14 cellular contexts compared by ENCODE assay signal in genomic region chr13:47455581-47455980, GRCh38.
DNase-seq lines count a peak whose midpoint lies in the region; ATAC-seq and TF ChIP-seq lines count a peak whose summit lies in the region.
"Had no signal": no experiment of that assay in that cellular context is flagged by ENCODE, and none has a peak within 500 bp of the region (broad histone marks: within the 10 kb centered on the region; RNA-seq: fewer than 3 reads in every experiment).

No MANE protein-coding gene starts in this region.

- no peaks in the 10 kb centered on the region for H3K27me3 Mint-ChIP-seq in H9 (ENCODE audit: low read depth)

- no peak overlapping the region for H3K14ac ChIP-seq in H9 (ENCODE audit: insufficient read depth, low read length)

- H4K5ac ChIP-seq in H9 (ENCODE audit: insufficient read length, low read depth, low read length), result no peak overlapping the region

- no peaks in the 10 kb centered on the region for H3K27me3 ChIP-seq in H9 (ENCODE audit: insufficient read depth, low read length)
- H3K27me3 ChIP-seq: right lobe of liver, tibial artery had no signal

- no peaks in the 10 kb centered on the region; a peak in 1 of 5 replicates for H3K9me3 Mint-ChIP-seq in H9

- no peak overlapping the region for H3K18ac ChIP-seq in H9 (ENCODE audit: insufficient read length, low read depth, low read length)

- H3K9ac ChIP-seq in H9 (ENCODE audit: extremely low read depth, insufficient read length, low read length), result no peak overlapping the region

- H3K4me1 ChIP-seq in H9 (ENCODE audit: insufficient read depth, low read length), result no peaks in the 10 kb centered on the region
- H3K4me1 ChIP-seq: right lobe of liver had no signal

- H3K23me2 ChIP-seq in H9 (ENCODE audit: insufficient read length, low read depth, low read length, poor library complexity, severe bottlenecking), result no peaks in the 10 kb centered on the region

- H4K8ac ChIP-seq in H9 (replicated peaks; ENCODE audit: insufficient read length, low read depth, low read length), result no peak overlapping the region

- no peak overlapping the region for H3K27ac ChIP-seq in H9 (ENCODE audit: insufficient read length, low read depth, low read length)
- H3K27ac ChIP-seq: right lobe of liver, tibial artery, VCaP had no signal

- no peak overlapping the region for H2AFZ ChIP-seq in H9 (ENCODE audit: low read length)

- peak overlapping the region in 1 of 3 experiments; percentile 65; a peak in 2 of 7 replicates for H3K27ac Mint-ChIP-seq in H9

- TF ChIP-seq CTCF in H9 (conservative IDR thresholded peaks at IDR 0.05), result peak; percentile 51; the same call in 2 of the 3 replicates

- H4K20me1 ChIP-seq in H9 (ENCODE audit: control insufficient read depth, insufficient read depth, insufficient read length), result no peaks in the 10 kb centered on the region

- no peak overlapping the region for H3K56ac ChIP-seq in H9 (ENCODE audit: insufficient read length, low read depth, low read length)

- H3K4ac ChIP-seq in H9 (ENCODE audit: low read depth, low read length), result no peak overlapping the region

- no peak overlapping the region for H3K4me3 Mint-ChIP-seq in H9

- no peaks in the 10 kb centered on the region for H3K79me1 ChIP-seq in H9 (ENCODE audit: insufficient read depth, low read depth, low read length, poor library complexity, severe bottlenecking)

- no peak overlapping the region for H2BK20ac ChIP-seq in H9 (ENCODE audit: low read depth, low read length, poor library complexity, severe bottlenecking)

- no peak overlapping the region for H2BK5ac ChIP-seq in H9 (ENCODE audit: insufficient read length, low read length)

- no peaks in the 10 kb centered on the region; a peak in 1 of 7 replicates for H3K36me3 Mint-ChIP-seq in H9 (ENCODE audit: insufficient read depth in 1 of 3, low read depth in 3 of 3)

- no peak overlapping the region for H3K23ac ChIP-seq in H9 (ENCODE audit: insufficient read length, low read depth, low read length)

- no peaks in the 10 kb centered on the region for H3K9me3 ChIP-seq in H9 (ENCODE audit: control insufficient read depth, low read depth, low read length)
- H3K9me3 ChIP-seq: right lobe of liver, tibial artery had no signal

- H4K91ac ChIP-seq in H9 (ENCODE audit: insufficient read length, low read depth, low read length), result no peak overlapping the region

- H2BK120ac ChIP-seq in H9 (ENCODE audit: low read depth, low read length, poor library complexity, severe bottlenecking), result no peak overlapping the region

- peaks cover 23% of the 10 kb centered on the region in 2 experiments for H3K4me1 Mint-ChIP-seq in H9

- no peak overlapping the region for H2AK5ac ChIP-seq in H9 (ENCODE audit: insufficient read length, low read length)

- H2BK12ac ChIP-seq in H9 (ENCODE audit: insufficient read length, low read depth, low read length), result no peak overlapping the region

- H3K79me2 ChIP-seq in H9 (ENCODE audit: insufficient read depth, low read length), result no peaks in the 10 kb centered on the region

- DNase-seq in AML-193 (lab: John Stamatoyannopoulos, UW) (peak; percentile 42 to 57), H9 (no peak), SW480 (ENCODE audit: low spot score) (peak; percentile 14), glomerular visceral epithelial cell (ENCODE audit: extremely low spot score) (peak; percentile 6), NCI-H1436 (lab: John Stamatoyannopoulos, UW) (no peak)
- DNase-seq in activated CD4-positive, alpha-beta T cell treated with anti-CD3 and anti-CD28 coated beads for 1 hour, result no peak
- no peak for DNase-seq in activated CD4-positive, alpha-beta T cell treated with anti-CD3 and anti-CD28 coated beads for 4 hours
- DNase-seq: activated T-cell treated with anti-CD3 and anti-CD28 coated beads, Interleukin-2, amount 50 U/mL, for 48 hours; NCI-H2171 treated with DMSO at 0.1 percent for 48 hours; right lobe of liver; Right ventricle myocardium superior; tibial artery had no signal

- H2BK15ac ChIP-seq in H9 (ENCODE audit: low read depth, low read length), result no peak overlapping the region

- H3K4me2 ChIP-seq in H9 (ENCODE audit: insufficient read depth, insufficient read length, low read length), result no peak overlapping the region

- no peak for ATAC-seq in GM21526 (IDR thresholded peaks at IDR 0.05; ENCODE audit: low FRiP score, unreplicated experiment)

- no peak overlapping the region for H3T11ph ChIP-seq in H9 (ENCODE audit: low read length)

Comparison
In these comparisons a context has a peak if more than half of its experiments do, and no peak if none do; other contexts are left out.
1. DNase-seq: peak in AML-193 (2 of 2), SW480 (single experiment) and glomerular visceral epithelial cell (single experiment); none in H9 (single experiment), NCI-H1436 (single experiment), activated CD4-positive, alpha-beta T cell treated with anti-CD3 and anti-CD28 coated beads for 1 hour (single experiment) and activated CD4-positive, alpha-beta T cell treated with anti-CD3 and anti-CD28 coated beads for 4 hours (0 of 2).